Comparison of ENCODE assay signal across 8 cellular contexts in genomic region chr9:91711755-91712591, GRCh38.
DNase-seq lines count a peak whose midpoint lies in the region; ATAC-seq, FAIRE-seq and TF ChIP-seq lines count a peak whose summit lies in the region.

No MANE protein-coding gene starts in this region.

- TF ChIP-seq EP300 in ovary (IDR thresholded peaks at IDR 0.05), result no peak

- H3K9me3 ChIP-seq in right lobe of liver (no peaks in the 10 kb centered on the region), ovary (no peaks in the 10 kb centered on the region), hepatocyte (ENCODE audit: low read depth) (no peaks in the 10 kb centered on the region)

- no peaks in the 10 kb centered on the region for H3K36me3 Mint-ChIP-seq in activated CD4-positive, alpha-beta memory T cell treated with anti-CD3 and anti-CD28 coated beads, Interleukin-2, amount 10 ng/mL, durations not matched to agents 7 days and 5 days (ENCODE audit: low read depth)

- no peak for TF ChIP-seq CTCF in GM20000 (IDR thresholded peaks at IDR 0.05; ENCODE audit: extremely low read depth, missing control alignments)
- TF ChIP-seq CTCF in right lobe of liver (IDR thresholded peaks at IDR 0.05), result no peak
- TF ChIP-seq CTCF in ovary (IDR thresholded peaks at IDR 0.05), result no peak
- TF ChIP-seq CTCF in hepatocyte (IDR thresholded peaks at IDR 0.05; ENCODE audit: poor library complexity), result no peak
- no peak for TF ChIP-seq CTCF in D721Med (IDR thresholded peaks at IDR 0.05; ENCODE audit: insufficient read depth, missing control alignments)

- H3K27ac ChIP-seq in right lobe of liver (no peak overlapping the region), ovary (no peak overlapping the region), hepatocyte (no peak overlapping the region)

- DNase-seq in Daoy (ENCODE audit: low read depth) (peak; percentile 71), GM20000 (ENCODE audit: low spot score) (peak; percentile 89), right lobe of liver (no peak), ovary (no peak), hepatocyte (ENCODE audit: low spot score) (no peak), D721Med (ENCODE audit: insufficient read length, low spot score) (no peak)
- peak; percentile 80 for DNase-seq in activated CD4-positive, alpha-beta memory T cell treated with anti-CD3 and anti-CD28 coated beads, Interleukin-2, amount 10 ng/mL, durations not matched to agents 7 days and 5 days

- intact Hi-C loops in right lobe of liver (cut with DNase I) (no loop called here), ovary (cut with DNase I) (no loop called here)

- no peaks in the 10 kb centered on the region for H4K20me1 ChIP-seq in hepatocyte (ENCODE audit: insufficient read depth, poor library complexity, severe bottlenecking)

- no peak overlapping the region for H3K4me3 Mint-ChIP-seq in activated CD4-positive, alpha-beta memory T cell treated with anti-CD3 and anti-CD28 coated beads, Interleukin-2, amount 10 ng/mL, durations not matched to agents 7 days and 5 days

- no peaks in the 10 kb centered on the region for H3K36me3 ChIP-seq in right lobe of liver
- no peaks in the 10 kb centered on the region for H3K36me3 ChIP-seq in ovary
- no peaks in the 10 kb centered on the region for H3K36me3 ChIP-seq in hepatocyte (replicated peaks; ENCODE audit: insufficient read depth, low read depth)

- peaks cover 6% of the 10 kb centered on the region for H3K4me1 Mint-ChIP-seq in activated CD4-positive, alpha-beta memory T cell treated with anti-CD3 and anti-CD28 coated beads, Interleukin-2, amount 10 ng/mL, durations not matched to agents 7 days and 5 days

- H3K27ac Mint-ChIP-seq in activated CD4-positive, alpha-beta memory T cell treated with anti-CD3 and anti-CD28 coated beads, Interleukin-2, amount 10 ng/mL, durations not matched to agents 7 days and 5 days, result no peak overlapping the region

- H3K4me3 ChIP-seq in right lobe of liver (no peak overlapping the region), ovary (no peak overlapping the region), hepatocyte (no peak overlapping the region)

- H3K4me2 ChIP-seq in hepatocyte, result no peak overlapping the region

- peaks cover 20% of the 10 kb centered on the region for H3K27me3 Mint-ChIP-seq in activated CD4-positive, alpha-beta memory T cell treated with anti-CD3 and anti-CD28 coated beads, Interleukin-2, amount 10 ng/mL, durations not matched to agents 7 days and 5 days

- H3K9me2 ChIP-seq in hepatocyte (replicated peaks; ENCODE audit: insufficient read depth), result no peaks in the 10 kb centered on the region

- H3K9me3 Mint-ChIP-seq in activated CD4-positive, alpha-beta memory T cell treated with anti-CD3 and anti-CD28 coated beads, Interleukin-2, amount 10 ng/mL, durations not matched to agents 7 days and 5 days, result peaks cover 3% of the 10 kb centered on the region

- CTCF ChIA-PET in activated CD4-positive, alpha-beta memory T cell treated with anti-CD3 and anti-CD28 coated beads, Interleukin-2, amount 10 ng/mL, durations not matched to agents 7 days and 5 days (lab: Charles Lee), result interaction anchor here (1.1 kb wide), 1 partner anchor 15 kb away, joined by 4 read pairs; no protein-coding TSS in a partner anchor

- no peak overlapping the region for H2AFZ ChIP-seq in hepatocyte

- no peak for FAIRE-seq in D721Med (lab: Jason Lieb, UNC)

- POLR2A ChIA-PET in activated CD4-positive, alpha-beta memory T cell treated with anti-CD3 and anti-CD28 coated beads, Interleukin-2, amount 10 ng/mL, durations not matched to agents 7 days and 5 days (lab: Charles Lee), result interaction anchor here (0.7 kb wide), 1 partner anchor 14 kb away, joined by 3 read pairs; no protein-coding TSS in a partner anchor

- no peak for TF ChIP-seq POLR2A in right lobe of liver (IDR thresholded peaks at IDR 0.05)
- no peak for TF ChIP-seq POLR2A in ovary (IDR thresholded peaks at IDR 0.05)

- ATAC-seq in HG03558 (IDR thresholded peaks at IDR 0.05; ENCODE audit: extremely low read depth, unreplicated experiment) (peak; percentile 85), right lobe of liver (peak; percentile 29 to 56 (median 50))

- H3K79me2 ChIP-seq in hepatocyte, result no peaks in the 10 kb centered on the region

- H3K4me1 ChIP-seq in right lobe of liver, result no peaks in the 10 kb centered on the region
- peaks cover 2% of the 10 kb centered on the region for H3K4me1 ChIP-seq in ovary (ENCODE audit: insufficient read depth)
- H3K4me1 ChIP-seq in hepatocyte (ENCODE audit: insufficient read depth), result no peaks in the 10 kb centered on the region

- WGBS in right lobe of liver (ENCODE audit: insufficient coverage, low coverage, low lambda C conversion rate, missing lambda C conversion rate), result 51% methylated on average over 8 of the region's 8 CpGs
- WGBS in ovary, 3 donors, result 82 to 85% (median 83%) methylated on average over 8 of the region's 8 CpGs
- WGBS in hepatocyte (ENCODE audit: low lambda C conversion rate, missing lambda C conversion rate), result 81% methylated on average over 8 of the region's 8 CpGs

- H3K27me3 ChIP-seq in right lobe of liver (peaks cover 0 to 5% of the 10 kb centered on the region in 2 donors), ovary (no peaks in the 10 kb centered on the region), hepatocyte (no peaks in the 10 kb centered on the region)

Comparison
In these comparisons a context has a peak if more than half of its experiments do, and no peak if none do; other contexts are left out.
1. DNase-seq: peak in Daoy (single experiment), GM20000 (single experiment) and activated CD4-positive, alpha-beta memory T cell treated with anti-CD3 and anti-CD28 coated beads, Interleukin-2, amount 10 ng/mL, durations not matched to agents 7 days and 5 days (single experiment); none in right lobe of liver (0 of 3), ovary (0 of 5), hepatocyte (single experiment) and D721Med (single experiment).